8 cellular contexts compared by ENCODE assay signal in the genomic region with DNA sequence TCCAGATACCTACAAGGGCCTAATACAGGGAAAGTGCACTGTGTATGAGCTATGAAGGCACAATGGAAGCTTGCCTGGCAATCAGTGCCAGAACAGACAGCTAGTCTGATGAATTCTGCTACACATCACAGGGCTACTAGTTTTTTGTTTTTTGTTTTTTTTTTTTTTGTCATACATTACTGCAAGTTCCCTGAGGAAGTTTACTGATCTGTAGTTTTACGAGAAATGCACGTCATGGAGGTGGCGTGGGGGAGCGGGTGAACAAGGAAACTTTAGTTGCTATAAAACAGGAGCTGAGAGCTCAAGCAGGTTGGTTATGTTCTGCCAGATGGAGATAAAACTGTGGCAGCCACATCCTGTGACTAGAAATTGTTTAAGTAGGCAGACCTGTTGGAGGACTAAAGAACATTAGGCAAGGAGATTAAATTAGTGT. TPM values are rescaled to one million over a fixed set of nuclear protein-coding genes. Genes with fewer than 3 reads are reported as not detected.
DNase-seq lines count a peak whose midpoint lies in the region; ATAC-seq, FAIRE-seq and TF ChIP-seq lines count a peak whose summit lies in the region.
"Had no signal": no experiment of that assay in that cellular context is flagged by ENCODE, and none has a peak within 500 bp of the region (broad histone marks: within the 10 kb centered on the region; RNA-seq: fewer than 3 reads in every experiment).

No MANE protein-coding gene starts in this region.

- intact Hi-C loops in OCI-LY7 (cut with micrococcal nuclease; ENCODE audit: unreplicated experiment), result loop anchor here (2.0 kb wide), 2 partner anchors 18 to 22 kb away; a partner anchor contains a TSS

- no peak for FAIRE-seq in urothelium cell line (lab: Jason Lieb, UNC)
- FAIRE-seq: keratinocyte had no signal

- no peak overlapping the region for H3K4me3 Mint-ChIP-seq in nephron

- BruUV-seq in OCI-LY7 (replicated peaks; lab: Mats Ljungman, UMichigan), result no TSS peak

- DNase-seq in OCI-LY7 (ENCODE audit: low spot score) (peak; percentile 80), urothelium cell line (ENCODE audit: low spot score) (peak; percentile 11), coronary artery (ENCODE audit: low spot score) (no peak), NCI-H2171 treated with DMSO at 0.1 percent for 48 hours (lab: John Stamatoyannopoulos, UW) (no peak)
- DNase-seq in activated effector memory CD4-positive, alpha-beta T cell treated with Interleukin-2 at 50 U/mL for 16 hours, result peak; percentile 52

- peaks cover 51% of the 10 kb centered on the region; the same call in 1 of the 2 replicates for H3K36me3 ChIP-seq in OCI-LY7 (ENCODE audit: insufficient read depth, low read length)

- H3K9me3 ChIP-seq in OCI-LY7 (ENCODE audit: low read length), result no peaks in the 10 kb centered on the region

- TF ChIP-seq CTCF in OCI-LY7 (conservative IDR thresholded peaks at IDR 0.05; ENCODE audit: low read length) (no peak), nephron (IDR thresholded peaks at IDR 0.05; ENCODE audit: unreplicated experiment in 3 of 3) (no peak), coronary artery (IDR thresholded peaks at IDR 0.05) (no peak)

- H2AFZ ChIP-seq in OCI-LY7 (ENCODE audit: low read length), result no peak overlapping the region

- peaks cover 90% of the 10 kb centered on the region for H3K4me1 ChIP-seq in OCI-LY7 (ENCODE audit: insufficient read depth, low read length, poor library complexity, severe bottlenecking)

- POLR2A ChIA-PET in OCI-LY7 (lab: Charles Lee), result interaction anchor here (0.6 to 3.3 kb wide), 24 partner anchors 8 to 1504 kb away, joined by 3 to 35 read pairs (median 6); a partner anchor contains a TSS

- H3K27ac Mint-ChIP-seq in nephron, result peak overlapping the region in 2 of 3 experiments; percentile 10 to 16

- ATAC-seq in GM21529 (IDR thresholded peaks at IDR 0.05; ENCODE audit: unreplicated experiment), result peak; percentile 27

- no peaks in the 10 kb centered on the region for H3K36me3 Mint-ChIP-seq in nephron (ENCODE audit: low read depth)

- H3K9me2 ChIP-seq in OCI-LY7 (ENCODE audit: insufficient read depth, low read length), result no peaks in the 10 kb centered on the region

- no peaks in the 10 kb centered on the region for H3K9me3 Mint-ChIP-seq in nephron

- H3K27ac ChIP-seq in OCI-LY7 (ENCODE audit: low read depth, low read length, poor library complexity, severe bottlenecking) (peak overlapping the region; percentile 86), coronary artery (peak overlapping the region in 1 of 2 donors; percentile 10)

- H4K20me1 ChIP-seq in OCI-LY7 (ENCODE audit: insufficient read depth, low read length), result peaks cover 6% of the 10 kb centered on the region; the same call in 1 of the 2 replicates

- CTCF ChIA-PET in OCI-LY7 (lab: Charles Lee; ENCODE audit: unreplicated experiment), result no interaction called here

- H3K4me2 ChIP-seq in OCI-LY7 (ENCODE audit: low read length), result peak overlapping the region; percentile 92

- H3K4me1 Mint-ChIP-seq in nephron, result peaks cover 9% of the 10 kb centered on the region

- peaks cover 100% of the 10 kb centered on the region for H3K79me2 ChIP-seq in OCI-LY7 (ENCODE audit: insufficient read depth, low read depth, low read length)

- H3K4me3 ChIP-seq in OCI-LY7 (ENCODE audit: low read depth, low read length, poor library complexity, severe bottlenecking) (peak overlapping the region; percentile 58), coronary artery (no peak overlapping the region)

- H3K27me3 Mint-ChIP-seq in nephron (ENCODE audit: low read depth), result no peaks in the 10 kb centered on the region

RNA-seq across cellular contexts. Expression of a gene that starts 17.7 kb away (rescaled TPM):
- total RNA-seq in OCI-LY7 (2014; rRNA removed; shearing (Covaris generic)), result 161 and 177 TPM in 2 replicates
- total RNA-seq in OCI-LY7 (2022), result 241 and 264 TPM in 2 replicates

Comparison
In these comparisons a context has a peak if more than half of its experiments do, and no peak if none do; other contexts are left out.
1. DNase-seq: peak in OCI-LY7 (single experiment), activated effector memory CD4-positive, alpha-beta T cell treated with Interleukin-2 at 50 U/mL for 16 hours (single experiment) and urothelium cell line (single experiment); none in coronary artery (single experiment) and NCI-H2171 treated with DMSO at 0.1 percent for 48 hours (single experiment).